Comparison of ENCODE assay signal across 8 cellular contexts in genomic region chr16:28211758-28212531, GRCh38. TPM values are rescaled to one million over a fixed set of nuclear protein-coding genes. Genes with fewer than 3 reads are reported as not detected.
DNase-seq lines count a peak whose midpoint lies in the region; ATAC-seq and TF ChIP-seq lines count a peak whose summit lies in the region.

XPO6 (minus strand) TSS chr16:28211965; CDS start chr16:28211368, 597 bp downstream.

- H3K9me3 Mint-ChIP-seq in CD8-positive, alpha-beta T cell: no peaks in the 10 kb centered on the region

- H3K4me3 ChIP-seq in CD8-positive, alpha-beta T cell (ENCODE audit: low read depth, low read length): peak within 1 kb of the TSS; percentile 69

- CTCF ChIA-PET in CD8-positive, alpha-beta T cell (lab: Charles Lee): interaction anchor here (0.8 to 16.5 kb wide), 8 partner anchors 11 to 89 kb away, joined by 3 to 394 read pairs (median 4); no protein-coding TSS in a partner anchor

- H3K9me3 ChIP-seq in CD8-positive, alpha-beta T cell (ENCODE audit: low read length): no peaks in the 10 kb centered on the region

- ATAC-seq in CD8-positive, alpha-beta T cell: peak; percentile 90
- peak; percentile 70 for ATAC-seq in GM19468 (IDR thresholded peaks at IDR 0.05; ENCODE audit: extremely low read depth, unreplicated experiment)

- H3K27me3 Mint-ChIP-seq in CD8-positive, alpha-beta T cell (ENCODE audit: low read depth): no peaks in the 10 kb centered on the region

- POLR2A ChIA-PET in CD8-positive, alpha-beta T cell (lab: Charles Lee): interaction anchor here (0.7 to 6.1 kb wide), 6 partner anchors 18 to 101 kb away, joined by 3 to 49 read pairs (median 5); no protein-coding TSS in a partner anchor

- no peak for TF ChIP-seq CTCF in CD8-positive, alpha-beta T cell (IDR thresholded peaks at IDR 0.05)

- peaks cover 13% of the 10 kb centered on the region for H3K36me3 ChIP-seq in CD8-positive, alpha-beta T cell (ENCODE audit: insufficient read depth, low read length)

- no peaks in the 10 kb centered on the region for H3K27me3 ChIP-seq in CD8-positive, alpha-beta T cell (ENCODE audit: insufficient read depth, low read length)

- H3K36me3 Mint-ChIP-seq in CD8-positive, alpha-beta T cell: peaks cover 30% of the 10 kb centered on the region

- H3K4me1 ChIP-seq in CD8-positive, alpha-beta T cell (ENCODE audit: insufficient read depth, low read length): peaks cover 32% of the 10 kb centered on the region

- peak; percentile 96 to 100 (median 99) for DNase-seq in CD8-positive, alpha-beta T cell
- DNase-seq in HT-29 (ENCODE audit: low spot score) (peak; percentile 91), lung microvascular endothelial cell (ENCODE audit: low read depth in 2 of 2) (peak; percentile 94 to 97)
- DNase-seq in NK-92 treated with Interleukin-12 subunit alpha and Interleukin-12 subunit beta, amount 100 ng/mL, for 24 hours (lab: John Stamatoyannopoulos, UW): peak; percentile 97
- DNase-seq in activated CD8-positive, alpha-beta memory T cell treated with anti-CD3 and anti-CD28 coated beads for 24 hours: peak; percentile 100
- peak; percentile 99 for DNase-seq in effector CD4-positive, alpha-beta T cell
- peak; percentile 99 for DNase-seq in stimulated activated CD4-positive, alpha-beta T cell treated with anti-CD3 and anti-CD28 coated beads, TNF-alpha, amount 100 ng/mL, for 4 hours (ENCODE audit: low read depth in 3 of 3)

- H3K27ac ChIP-seq in CD8-positive, alpha-beta T cell (ENCODE audit: low read depth, low read length): peak within 1 kb of the TSS; percentile 75

- peak within 1 kb of the TSS; percentile 90 for H3K4me3 Mint-ChIP-seq in CD8-positive, alpha-beta T cell

- H3K4me1 Mint-ChIP-seq in CD8-positive, alpha-beta T cell (ENCODE audit: low read depth): peaks cover 36% of the 10 kb centered on the region

- peak within 1 kb of the TSS; percentile 91 for H3K27ac Mint-ChIP-seq in CD8-positive, alpha-beta T cell

- intact Hi-C loops in CD8-positive, alpha-beta T cell (cut with DNase I, micrococcal nuclease): loop anchor here (1.0 to 10.0 kb wide), 10 partner anchors 19 to 1010 kb away; partner anchors contain the start of genes KDM8 (in 1 of the 2), NFATC2IP (in 1 of the 2), SBK1 (in 1 of the 2) and SGF29 (in 1 of the 2)

RNA-seq across cellular contexts. Expression of gene XPO6, which starts in this region (rescaled TPM):
- 100 to 1,000 TPM; 355 to 369 TPM for total RNA-seq in CD8-positive, alpha-beta T cell
- total RNA-seq in HT-29 (2014; rRNA removed; shearing (Covaris generic)): 178 and 193 TPM in 2 replicates
- 57.1 and 61.5 TPM in 2 replicates for total RNA-seq in lung microvascular endothelial cell

Comparison
In these comparisons a context has a peak if more than half of its experiments do, and no peak if none do; other contexts are left out.
1. Peak in every context shown above with its lines: DNase-seq, ATAC-seq, H3K4me3 ChIP-seq and H3K27ac ChIP-seq.